11 cellular contexts compared by ENCODE assay signal in the genomic region with DNA sequence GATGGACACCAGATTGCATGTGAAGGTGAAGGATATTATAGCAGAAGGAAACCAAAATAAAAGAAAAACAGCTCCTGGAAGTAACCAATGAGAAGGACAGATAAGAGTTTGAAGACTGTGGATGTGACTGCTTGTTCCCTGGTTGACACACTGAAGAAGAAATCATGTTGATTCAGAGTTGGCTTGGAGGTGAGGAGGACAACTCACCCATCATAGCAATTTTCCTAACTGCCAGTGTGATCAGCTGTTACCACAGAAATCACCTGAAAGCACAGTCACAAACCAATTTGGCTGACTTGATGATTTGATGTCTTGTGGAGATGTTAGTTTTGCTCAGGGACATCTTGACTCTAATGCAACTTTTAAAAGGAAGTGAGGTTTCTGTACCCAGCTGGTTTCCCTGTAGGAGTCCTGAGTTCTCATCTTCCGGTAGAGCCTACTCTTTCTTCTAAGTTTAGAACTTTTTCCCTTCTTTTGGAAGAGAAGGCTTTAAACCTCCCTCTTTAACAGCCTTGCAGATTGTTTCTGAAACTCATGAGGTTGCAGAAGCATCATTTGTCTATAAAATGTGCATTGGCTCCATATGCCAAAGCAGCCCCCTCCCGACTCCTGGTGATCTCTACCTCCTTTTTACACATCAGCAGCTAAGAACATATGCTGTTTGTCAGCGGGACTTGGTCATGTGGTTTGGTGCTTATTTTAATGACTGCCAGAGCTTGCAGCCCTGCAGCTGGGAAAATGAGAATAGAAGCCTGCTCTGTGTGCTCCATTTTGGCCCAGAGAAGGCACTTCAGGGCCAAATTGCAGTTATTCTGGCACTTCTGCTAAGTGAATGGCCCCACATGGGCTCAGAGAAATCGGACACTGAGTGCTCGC. TPM values are rescaled to one million over a fixed set of nuclear protein-coding genes. Genes with fewer than 3 reads are reported as not detected.
DNase-seq lines count a peak whose midpoint lies in the region; ATAC-seq and TF ChIP-seq lines count a peak whose summit lies in the region.
"Had no signal": no experiment of that assay in that cellular context is flagged by ENCODE, and none has a peak within 500 bp of the region (broad histone marks: within the 10 kb centered on the region; RNA-seq: fewer than 3 reads in every experiment).

No MANE protein-coding gene starts in this region.

- no peak for TF ChIP-seq EP300 in gastroesophageal sphincter (IDR thresholded peaks at IDR 0.05)
- no peak for TF ChIP-seq EP300 in ovary (IDR thresholded peaks at IDR 0.05)
- TF ChIP-seq EP300 in SK-N-SH (IDR thresholded peaks at IDR 0.05; ENCODE audit: borderline replicate concordance in 1 of 2, low read depth in 1 of 2, low read length in 1 of 2) = no peak

- intact Hi-C loops in ovary (cut with DNase I) = no loop called here

- no peaks in the 10 kb centered on the region for H3K27me3 Mint-ChIP-seq in T-helper 2 cell treated with Interferon-gamma antibody and Interleukin-4, amounts not matched to agents 5 μg/mL and 100 μg/mL, for 36 hours (ENCODE audit: low read depth)

- no peaks in the 10 kb centered on the region for H3K9me3 Mint-ChIP-seq in T-helper 2 cell treated with Interferon-gamma antibody and Interleukin-4, amounts not matched to agents 5 μg/mL and 100 μg/mL, for 36 hours

- no peak overlapping the region for H2AFZ ChIP-seq in SK-N-SH (ENCODE audit: low read depth)

- H3K4me2 ChIP-seq in SK-N-SH = no peak overlapping the region

- H3K79me2 ChIP-seq in SK-N-SH (ENCODE audit: insufficient read depth) = peaks cover 93% of the 10 kb centered on the region

- CTCF ChIA-PET in SK-N-SH (lab: Yijun Ruan, JAX) = interaction anchor here (0.7 to 2.1 kb wide), 4 partner anchors 10 to 433 kb away, joined by 3 to 6 read pairs (median 5); partner anchors contain the start of gene ATG7

- H3K36me3 ChIP-seq in gastroesophageal sphincter = peaks cover 0 to 58% of the 10 kb centered on the region in 2 donors
- no peaks in the 10 kb centered on the region for H3K36me3 ChIP-seq in ovary
- H3K36me3 ChIP-seq in SK-N-SH (replicated peaks in 1 of 2; ENCODE audit: control insufficient read depth in 1 of 2, insufficient read depth in 2 of 2, low read length in 1 of 2) = peaks cover 27 to 28% of the 10 kb centered on the region in 2 experiments
- H3K36me3 ChIP-seq: prostate gland had no signal

- WGBS in gastroesophageal sphincter (ENCODE audit: low coverage in 1 of 2), 2 donors = 29 to 38% methylated on average over 5 of the region's 5 CpGs
- 9 to 13% (median 10%) methylated on average over 5 of the region's 5 CpGs for WGBS in ovary, 3 donors
- 89% methylated on average over 5 of the region's 5 CpGs for WGBS in SK-N-SH (ENCODE audit: low lambda C conversion rate)

- no peak for TF ChIP-seq POLR2A in gastroesophageal sphincter (IDR thresholded peaks at IDR 0.05)
- no peak for TF ChIP-seq POLR2A in ovary (IDR thresholded peaks at IDR 0.05)

- H3K4me3 ChIP-seq in gastroesophageal sphincter (no peak overlapping the region), ovary (no peak overlapping the region), SK-N-SH (ENCODE audit: low read depth in 2 of 2, low read length in 1 of 2) (no peak overlapping the region)
- H3K4me3 ChIP-seq: prostate gland had no signal

- ATAC-seq in gastroesophageal sphincter (peak; percentile 88), GM21367 (IDR thresholded peaks at IDR 0.05; ENCODE audit: unreplicated experiment) (no peak)

- TF ChIP-seq CTCF in gastroesophageal sphincter (IDR thresholded peaks at IDR 0.05) (no peak), ovary (IDR thresholded peaks at IDR 0.05) (no peak), SK-N-SH (IDR thresholded peaks at IDR 0.05) (no peak)

- H3K27ac ChIP-seq in gastroesophageal sphincter (peak overlapping the region in 3 of 4 donors; percentile 55 to 67 (median 61)), ovary (peak overlapping the region in 1 of 2 donors; percentile 41), SK-N-SH (ENCODE audit: low read depth in 2 of 2, low read length in 1 of 2) (no peak overlapping the region)
- H3K27ac ChIP-seq: prostate gland had no signal

- H3K4me3 Mint-ChIP-seq in T-helper 2 cell treated with Interferon-gamma antibody and Interleukin-4, amounts not matched to agents 5 μg/mL and 100 μg/mL, for 36 hours = no peak overlapping the region

- peaks cover 14% of the 10 kb centered on the region for H3K4me1 Mint-ChIP-seq in T-helper 2 cell treated with Interferon-gamma antibody and Interleukin-4, amounts not matched to agents 5 μg/mL and 100 μg/mL, for 36 hours (ENCODE audit: low read depth)

- POLR2A ChIA-PET in SK-N-SH (lab: Yijun Ruan, JAX) = no interaction called here

- H3K9me2 ChIP-seq in SK-N-SH = no peaks in the 10 kb centered on the region

- peaks cover 30% of the 10 kb centered on the region for H3F3A ChIP-seq in SK-N-SH (replicated peaks; ENCODE audit: insufficient read depth)

- no peaks in the 10 kb centered on the region for H3K27me3 ChIP-seq in gastroesophageal sphincter
- H3K27me3 ChIP-seq in ovary = no peaks in the 10 kb centered on the region
- H3K27me3 ChIP-seq in SK-N-SH (ENCODE audit: insufficient read depth) = no peaks in the 10 kb centered on the region

- H3K27ac Mint-ChIP-seq in T-helper 2 cell treated with Interferon-gamma antibody and Interleukin-4, amounts not matched to agents 5 μg/mL and 100 μg/mL, for 36 hours = peak overlapping the region; percentile 23

- H4K20me1 ChIP-seq in SK-N-SH (ENCODE audit: insufficient read depth) = no peaks in the 10 kb centered on the region

- DNase-seq in C1 segment of cervical spinal cord (lab: John Stamatoyannopoulos, UW) (peak in 13 of 14 donors; percentile 1 to 82 (median 60)), ovary (peak; percentile 48 to 74 (median 69)), SK-N-SH (no peak), T1000 (lab: John Stamatoyannopoulos, UW) (no peak)
- DNase-seq in T-helper 2 cell treated with Interferon-gamma antibody and Interleukin-4, amounts not matched to agents 5 μg/mL and 100 μg/mL, for 36 hours (ENCODE audit: low spot score) = no peak
- DNase-seq in stimulated activated CD4-positive, alpha-beta T cell treated with anti-CD3 and anti-CD28 coated beads, Interleukin-4, amount 100 ng/mL, for 4 hours = no peak
- DNase-seq: DND-41, NCI-H748 treated with DMSO at 0.1 percent for 48 hours had no signal

- H3K4me1 ChIP-seq in gastroesophageal sphincter (peaks cover 0 to 35% (median 13%) of the 10 kb centered on the region in 3 donors), ovary (ENCODE audit: insufficient read depth) (peaks cover 12% of the 10 kb centered on the region), SK-N-SH (ENCODE audit: control insufficient read depth in 1 of 2, insufficient read depth in 2 of 2, low read depth in 1 of 2, low read length in 1 of 2) (peaks cover 5 to 23% of the 10 kb centered on the region in 2 experiments)

- H3K9me3 ChIP-seq in gastroesophageal sphincter = no peaks in the 10 kb centered on the region
- no peaks in the 10 kb centered on the region for H3K9me3 ChIP-seq in ovary
- no peaks in the 10 kb centered on the region for H3K9me3 ChIP-seq in SK-N-SH
- H3K9me3 ChIP-seq: prostate gland had no signal

- H3K36me3 Mint-ChIP-seq in T-helper 2 cell treated with Interferon-gamma antibody and Interleukin-4, amounts not matched to agents 5 μg/mL and 100 μg/mL, for 36 hours (ENCODE audit: low read depth) = peaks cover 41% of the 10 kb centered on the region

- no peak overlapping the region for H3K9ac ChIP-seq in SK-N-SH

- no peak for TF ChIP-seq RAD21 in SK-N-SH (IDR thresholded peaks at IDR 0.05; ENCODE audit: low read length)

TF ChIP-seq in SK-N-SH, 30 proteins besides CTCF, POLR2A, EP300 and RAD21 (continues in another document):
- TF ChIP-seq MAX (IDR thresholded peaks at IDR 0.05; ENCODE audit: low read depth) (no peak), RXRA (IDR thresholded peaks at IDR 0.05; ENCODE audit: borderline replicate concordance, low read depth) (no peak), MXI1 (IDR thresholded peaks at IDR 0.05; ENCODE audit: low read depth, low read length) (no peak)
- TF ChIP-seq, protein P1, sequence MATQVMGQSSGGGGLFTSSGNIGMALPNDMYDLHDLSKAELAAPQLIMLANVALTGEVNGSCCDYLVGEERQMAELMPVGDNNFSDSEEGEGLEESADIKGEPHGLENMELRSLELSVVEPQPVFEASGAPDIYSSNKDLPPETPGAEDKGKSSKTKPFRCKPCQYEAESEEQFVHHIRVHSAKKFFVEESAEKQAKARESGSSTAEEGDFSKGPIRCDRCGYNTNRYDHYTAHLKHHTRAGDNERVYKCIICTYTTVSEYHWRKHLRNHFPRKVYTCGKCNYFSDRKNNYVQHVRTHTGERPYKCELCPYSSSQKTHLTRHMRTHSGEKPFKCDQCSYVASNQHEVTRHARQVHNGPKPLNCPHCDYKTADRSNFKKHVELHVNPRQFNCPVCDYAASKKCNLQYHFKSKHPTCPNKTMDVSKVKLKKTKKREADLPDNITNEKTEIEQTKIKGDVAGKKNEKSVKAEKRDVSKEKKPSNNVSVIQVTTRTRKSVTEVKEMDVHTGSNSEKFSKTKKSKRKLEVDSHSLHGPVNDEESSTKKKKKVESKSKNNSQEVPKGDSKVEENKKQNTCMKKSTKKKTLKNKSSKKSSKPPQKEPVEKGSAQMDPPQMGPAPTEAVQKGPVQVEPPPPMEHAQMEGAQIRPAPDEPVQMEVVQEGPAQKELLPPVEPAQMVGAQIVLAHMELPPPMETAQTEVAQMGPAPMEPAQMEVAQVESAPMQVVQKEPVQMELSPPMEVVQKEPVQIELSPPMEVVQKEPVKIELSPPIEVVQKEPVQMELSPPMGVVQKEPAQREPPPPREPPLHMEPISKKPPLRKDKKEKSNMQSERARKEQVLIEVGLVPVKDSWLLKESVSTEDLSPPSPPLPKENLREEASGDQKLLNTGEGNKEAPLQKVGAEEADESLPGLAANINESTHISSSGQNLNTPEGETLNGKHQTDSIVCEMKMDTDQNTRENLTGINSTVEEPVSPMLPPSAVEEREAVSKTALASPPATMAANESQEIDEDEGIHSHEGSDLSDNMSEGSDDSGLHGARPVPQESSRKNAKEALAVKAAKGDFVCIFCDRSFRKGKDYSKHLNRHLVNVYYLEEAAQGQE (IDR thresholded peaks at IDR 0.05; ENCODE audit: low read depth, low read length) = no peak

RNA-seq across cellular contexts. Expression of gene ATG7, which starts 10.3 kb away (rescaled TPM):
- total RNA-seq in gastroesophageal sphincter = 10 to 100 TPM; 28.3 to 64.9 (median 36.5) TPM
- 10 to 100 TPM; 24.2 to 54.5 (median 37.4) TPM for total RNA-seq in ovary
- polyA plus RNA-seq in ovary = 10 to 100 TPM; 10.2 to 46.6 TPM
- 29.5 and 44.5 TPM in 2 replicates for polyA plus RNA-seq in SK-N-SH (2012; rRNA removed)
- 30.6 and 32.5 TPM in 2 replicates for polyA plus RNA-seq in SK-N-SH (2012; cell fraction: cytosol; rRNA removed)
- polyA plus RNA-seq in SK-N-SH (2012; cell fraction: nucleus; rRNA removed) = 56.7 and 62.5 TPM in 2 replicates

Comparison
In these comparisons a context has a peak if more than half of its experiments do, and no peak if none do; other contexts are left out.
1. DNase-seq: peak in C1 segment of cervical spinal cord (13 of 14) and ovary (5 of 5); none in T-helper 2 cell treated with Interferon-gamma antibody and Interleukin-4, amounts not matched to agents 5 μg/mL and 100 μg/mL, for 36 hours (single experiment), SK-N-SH (single experiment), stimulated activated CD4-positive, alpha-beta T cell treated with anti-CD3 and anti-CD28 coated beads, Interleukin-4, amount 100 ng/mL, for 4 hours (0 of 2) and T1000 (single experiment).
2. H3K27ac ChIP-seq: peak in gastroesophageal sphincter (3 of 4); none in SK-N-SH (0 of 2).